ENCODE assay signal across 8 cellular contexts in genomic region chr1:84753516-84754375, GRCh38.
DNase-seq lines count a peak whose midpoint lies in the region; ATAC-seq, FAIRE-seq and TF ChIP-seq lines count a peak whose summit lies in the region.

No MANE protein-coding gene starts in this region.

- DNase-seq in A172 (ENCODE audit: low spot score), result peak; percentile 49
- peak; percentile 28 for DNase-seq in GM18507 (ENCODE audit: extremely low spot score, insufficient read length, low read depth)
- peak; percentile 57 to 89 for DNase-seq in NCI-H446 (lab: John Stamatoyannopoulos, UW)
- peak; percentile 71 to 79 for DNase-seq in activated CD4-positive, alpha-beta T cell treated with anti-CD3 and anti-CD28 coated beads for 4 hours
- no peak for DNase-seq in chondrocyte (ENCODE audit: low spot score)
- peak; percentile 31 for DNase-seq in HepG2 (ENCODE audit: low spot score)
- peak; percentile 52 to 64 (median 58) for DNase-seq in stimulated activated CD4-positive, alpha-beta T cell treated with anti-CD3 and anti-CD28 coated beads, TNF-alpha, amount 100 ng/mL, for 24 hours (ENCODE audit: low read depth in 3 of 3)

- H3K27ac ChIP-seq in HepG2 (ENCODE audit: extremely low read length, insufficient read depth, low read length), result no peak overlapping the region

- peaks cover 19% of the 10 kb centered on the region for H3K27me3 Mint-ChIP-seq in chondrocyte (ENCODE audit: low read depth)

- TF ChIP-seq RAD21 in HepG2 (CRISPR knock-in tag; IDR thresholded peaks at IDR 0.05), result peak; percentile 89

- no peaks in the 10 kb centered on the region for H3K9me3 ChIP-seq in HepG2 (ENCODE audit: low read length)

- peaks cover 4% of the 10 kb centered on the region for H3K4me1 Mint-ChIP-seq in chondrocyte (ENCODE audit: low read depth)

- no peaks in the 10 kb centered on the region for H4K20me1 ChIP-seq in HepG2 (ENCODE audit: insufficient read depth, low read length)

- CTCF ChIA-PET in HepG2 (lab: Yijun Ruan, JAX; ENCODE audit: low intra/inter-chr PET ratio, low total read pairs), result interaction anchor here (0.8 to 2.1 kb wide), 4 partner anchors 85 to 821 kb away, joined by 4 to 14 read pairs (median 8); no protein-coding TSS in a partner anchor

- BruUV-seq in HepG2 (replicated peaks; lab: Mats Ljungman, UMichigan), result no TSS peak

- H3K4me3 Mint-ChIP-seq in chondrocyte (ENCODE audit: unreplicated experiment), result no peak overlapping the region

- no peak overlapping the region for H3K9ac ChIP-seq in HepG2 (ENCODE audit: insufficient read depth, low read depth, low read length)

- no peak overlapping the region for H2AFZ ChIP-seq in HepG2 (ENCODE audit: low read length)

- intact Hi-C loops in HepG2 (cut with micrococcal nuclease; ENCODE audit: unreplicated experiment), result loop anchor here (1.0 to 5.0 kb wide), 5 partner anchors 63 to 821 kb away; partner anchors contain the start of gene SSX2IP

- H3K27me3 ChIP-seq in HepG2 (ENCODE audit: control insufficient read depth in 1 of 2, insufficient read depth in 2 of 2, low read length in 2 of 2), result no peaks in the 10 kb centered on the region

- no peaks in the 10 kb centered on the region for H3K79me2 ChIP-seq in HepG2 (ENCODE audit: insufficient read depth, low read length)

- ATAC-seq in HG03135 (IDR thresholded peaks at IDR 0.05; ENCODE audit: unreplicated experiment) (peak; percentile 67), HepG2 (peak; percentile 93)

- no peaks in the 10 kb centered on the region for H3K4me1 ChIP-seq in HepG2 (ENCODE audit: insufficient read depth, low read length)

- FAIRE-seq in GM18507 (lab: Jason Lieb, UNC), result peak; percentile 71
- peak; percentile 75 for FAIRE-seq in HepG2 (lab: Jason Lieb, UNC)

- no peaks in the 10 kb centered on the region for H3K9me3 Mint-ChIP-seq in chondrocyte (ENCODE audit: low read depth)

- H3K4me2 ChIP-seq in HepG2 (ENCODE audit: low read depth, low read length), result no peak overlapping the region

- TF ChIP-seq POLR2A in HepG2 (IDR thresholded peaks at IDR 0.05; ENCODE audit: insufficient read depth in 1 of 2, low read depth in 2 of 2, low read length in 2 of 2), result no peak

- TF ChIP-seq CTCF in chondrocyte (IDR thresholded peaks at IDR 0.05), result peak; percentile 99
- TF ChIP-seq CTCF in HepG2 (CRISPR knock-in tag; IDR thresholded peaks at IDR 0.05), result peak; percentile 93

- H3K4me3 ChIP-seq in HepG2 (replicated peaks in 1 of 3; ENCODE audit: insufficient read depth in 1 of 3, low read depth in 2 of 3, low read length in 3 of 3), result no peak overlapping the region

- in situ Hi-C loops in HepG2 (cut with HindIII; ENCODE audit: extremely low pct_ligation_motif_present, low pct_unique_long_range_greater_than_20kb), result loop anchor here (10.0 to 25.0 kb wide), 3 partner anchors 89 to 829 kb away; partner anchors contain the start of gene PRKACB

- no peak overlapping the region for H3K27ac Mint-ChIP-seq in chondrocyte (ENCODE audit: unreplicated experiment)

- WGBS in HepG2 (ENCODE audit: low lambda C conversion rate), result 25% methylated on average over 16 of the region's 16 CpGs

- H3K36me3 Mint-ChIP-seq in chondrocyte (ENCODE audit: low read depth), result no peaks in the 10 kb centered on the region

- TF ChIP-seq EP300 in HepG2 (IDR thresholded peaks at IDR 0.05; ENCODE audit: low read depth in 2 of 2, low read length in 2 of 2), result no peak
- TF ChIP-seq EP300 in HepG2 (CRISPR knock-in tag; IDR thresholded peaks at IDR 0.05; ENCODE audit: borderline replicate concordance), result no peak

- H3K36me3 ChIP-seq in HepG2 (replicated peaks in 1 of 2; ENCODE audit: control insufficient read depth in 1 of 2, insufficient read depth in 2 of 2, low read length in 2 of 2), result no peaks in the 10 kb centered on the region

- POLR2A ChIA-PET in HepG2 (lab: Yijun Ruan, JAX), result no interaction called here

TF ChIP-seq in HepG2, 621 proteins besides CTCF, POLR2A, EP300 and RAD21 (continues in another document):
- TF ChIP-seq SYNCRIP (IDR thresholded peaks at IDR 0.05; ENCODE audit: insufficient read depth, low read depth, low read length), result no peak
- no peak for TF ChIP-seq FOSL1 (CRISPR knock-in tag; IDR thresholded peaks at IDR 0.05; ENCODE audit: borderline replicate concordance)
- TF ChIP-seq ZNF7 (CRISPR knock-in tag; IDR thresholded peaks at IDR 0.05), result no peak
- no peak for TF ChIP-seq ZBTB21 (CRISPR knock-in tag; IDR thresholded peaks at IDR 0.05)
- TF ChIP-seq ZNF614 (CRISPR knock-in tag; IDR thresholded peaks at IDR 0.05; ENCODE audit: borderline replicate concordance), result no peak
- TF ChIP-seq RNF2 (conservative IDR thresholded peaks at IDR 0.05; ENCODE audit: low read depth), result no peak
- TF ChIP-seq SUZ12 (IDR thresholded peaks at IDR 0.05; ENCODE audit: low read depth, low read length), result no peak
- TF ChIP-seq MBNL3 (CRISPR knock-in tag; conservative IDR thresholded peaks at IDR 0.05), result no peak
- TF ChIP-seq BCLAF1 (IDR thresholded peaks at IDR 0.05), result no peak
- no peak for TF ChIP-seq IKZF1 (IDR thresholded peaks at IDR 0.05)
- TF ChIP-seq RAD51 (IDR thresholded peaks at IDR 0.05; ENCODE audit: borderline replicate concordance), result no peak
- peak; percentile 17 for TF ChIP-seq YY1 (IDR thresholded peaks at IDR 0.05; ENCODE audit: insufficient read depth, insufficient replicate concordance, low read depth, low read length)
- no peak for TF ChIP-seq ZBTB7B (CRISPR knock-in tag; IDR thresholded peaks at IDR 0.05)
- TF ChIP-seq MTF2 (CRISPR knock-in tag; IDR thresholded peaks at IDR 0.05; ENCODE audit: borderline replicate concordance), result no peak
- no peak for TF ChIP-seq HMGA1 (CRISPR knock-in tag; conservative IDR thresholded peaks at IDR 0.05)
- no peak for TF ChIP-seq NKX3-1 (CRISPR knock-in tag; IDR thresholded peaks at IDR 0.05)
- peak; percentile 89 for TF ChIP-seq SMC3 (IDR thresholded peaks at IDR 0.05; ENCODE audit: low read length)
- TF ChIP-seq ZNF143 (CRISPR knock-in tag; IDR thresholded peaks at IDR 0.05), result no peak
- TF ChIP-seq ZBTB43 (CRISPR knock-in tag; conservative IDR thresholded peaks at IDR 0.05), result no peak
- TF ChIP-seq ZFX (CRISPR knock-in tag; IDR thresholded peaks at IDR 0.05; ENCODE audit: low read depth), result 0 out of 2 replicates have a peak, but pooled peaks have one; percentile 20
- no peak for TF ChIP-seq SMAD1 (CRISPR knock-in tag; IDR thresholded peaks at IDR 0.05; ENCODE audit: borderline replicate concordance, low read depth)
- TF ChIP-seq KDM2A (CRISPR knock-in tag; IDR thresholded peaks at IDR 0.05; ENCODE audit: borderline replicate concordance, low read depth), result peak; percentile 50; the same call in 1 of the 2 replicates
- TF ChIP-seq NFATC3 (CRISPR knock-in tag; IDR thresholded peaks at IDR 0.05), result no peak
- no peak for TF ChIP-seq SIX1 (CRISPR knock-in tag; IDR thresholded peaks at IDR 0.05; ENCODE audit: borderline replicate concordance)
- no peak for TF ChIP-seq CBFB (CRISPR knock-in tag; IDR thresholded peaks at IDR 0.05)
- no peak for TF ChIP-seq PAX8 (CRISPR knock-in tag; IDR thresholded peaks at IDR 0.05; ENCODE audit: borderline replicate concordance)
- no peak for TF ChIP-seq FOSL2 (CRISPR knock-in tag; IDR thresholded peaks at IDR 0.05)
- TF ChIP-seq PBX3 (CRISPR knock-in tag; IDR thresholded peaks at IDR 0.05; ENCODE audit: borderline replicate concordance), result no peak
- no peak for TF ChIP-seq ZFP36 (IDR thresholded peaks at IDR 0.05; ENCODE audit: borderline replicate concordance, low read depth, low read length, partially characterized antibody)
- no peak for TF ChIP-seq ZNF577 (CRISPR knock-in tag; IDR thresholded peaks at IDR 0.05; ENCODE audit: borderline replicate concordance, low read depth)
